32 cellular contexts compared by ENCODE assay signal in genomic region chr13:75785130-75785529, GRCh38.
DNase-seq lines count a peak whose midpoint lies in the region; ATAC-seq, FAIRE-seq and TF ChIP-seq lines count a peak whose summit lies in the region.
"Had no signal": no experiment of that assay in that cellular context is flagged by ENCODE, and none has a peak within 500 bp of the region (broad histone marks: within the 10 kb centered on the region; RNA-seq: fewer than 3 reads in every experiment).

No MANE protein-coding gene starts in this region.

- no peak overlapping the region for H3K4ac ChIP-seq in IMR-90 (ENCODE audit: low read depth, low read length)

- H3K27me3 Mint-ChIP-seq in osteocyte (ENCODE audit: unreplicated experiment): no peaks in the 10 kb centered on the region
- H3K27me3 Mint-ChIP-seq: activated CD4-positive, alpha-beta memory T cell treated with anti-CD3 and anti-CD28 coated beads, Interleukin-2, amount 10 ng/mL, durations not matched to agents 7 days and 5 days had no signal

- H3K9me1 ChIP-seq in IMR-90 (ENCODE audit: insufficient read depth, low read length): peaks cover 16% of the 10 kb centered on the region

- no peak for TF ChIP-seq RAD21 in A549 (conservative IDR thresholded peaks at IDR 0.05 in 1 of 2, IDR thresholded peaks at IDR 0.05 in 1 of 2)
- no peak for TF ChIP-seq RAD21 in IMR-90 (IDR thresholded peaks at IDR 0.05; ENCODE audit: low read length)

- H2BK20ac ChIP-seq in IMR-90 (ENCODE audit: low read depth, low read length): no peak overlapping the region

- H3K27ac Mint-ChIP-seq in osteocyte (ENCODE audit: unreplicated experiment): peak overlapping the region; percentile 24
- H3K27ac Mint-ChIP-seq: activated CD4-positive, alpha-beta memory T cell treated with anti-CD3 and anti-CD28 coated beads, Interleukin-2, amount 10 ng/mL, durations not matched to agents 7 days and 5 days; activated T-helper 1 cell treated with anti-CD3 and anti-CD28 coated beads, Interleukin-12 subunit alpha, Interleukin-12 subunit beta, Interleukin-2, Interleukin-4 antibody, amounts not matched to agents 30 ng/mL and 10 ng/mL and 1 ng/mL, durations not matched to agents 14 hours and 24 hours and 36 hours; natural killer cell had no signal

- TF ChIP-seq EP300 in A549 (IDR thresholded peaks at IDR 0.05): no peak

- CTCF ChIA-PET in A549 (lab: Yijun Ruan, JAX): no interaction called here
- CTCF ChIA-PET in IMR-90 (lab: Yijun Ruan, JAX): no interaction called here

- peaks cover 25 to 62% of the 10 kb centered on the region in 2 experiments for H3K79me1 ChIP-seq in IMR-90 (ENCODE audit: low read depth in 1 of 2, low read length in 2 of 2)

- TF ChIP-seq POLR2A in A549 (IDR thresholded peaks at IDR 0.05; ENCODE audit: low read length) (no peak), IMR-90 (IDR thresholded peaks at IDR 0.05; ENCODE audit: low read depth, low read length) (no peak), vagina (IDR thresholded peaks at IDR 0.05) (no peak)

- no peak overlapping the region for H3K18ac ChIP-seq in IMR-90 (ENCODE audit: low read depth, low read length)

- H3K9ac ChIP-seq in IMR-90 (ENCODE audit: low read depth, low read length): no peak overlapping the region

- H3K4me1 Mint-ChIP-seq in osteocyte (ENCODE audit: unreplicated experiment): peaks cover 21% of the 10 kb centered on the region
- H3K4me1 Mint-ChIP-seq: activated CD4-positive, alpha-beta memory T cell treated with anti-CD3 and anti-CD28 coated beads, Interleukin-2, amount 10 ng/mL, durations not matched to agents 7 days and 5 days; H9; natural killer cell had no signal

- ATAC-seq in A549 (no peak), IMR-90 (ENCODE audit: low read depth) (no peak), HG03039 (IDR thresholded peaks at IDR 0.05; ENCODE audit: unreplicated experiment) (no peak), GM21825 (IDR thresholded peaks at IDR 0.05; ENCODE audit: unreplicated experiment) (no peak)
- ATAC-seq: lower lobe of right lung, mucosa of descending colon, natural killer cell, Panc1, upper lobe of right lung had no signal

- intact Hi-C loops in IMR-90 (cut with micrococcal nuclease): no loop called here
- intact Hi-C loops in vagina (cut with DNase I): no loop called here

- dilution Hi-C loops in IMR-90 (cut with HindIII; ENCODE audit: low sequenced_read_pairs, unreplicated experiment): no loop called here

- H4K20me1 ChIP-seq in IMR-90 (ENCODE audit: insufficient read depth, low read length): peaks cover 60% of the 10 kb centered on the region; the same call in 1 of the 2 replicates

- H3K23ac ChIP-seq in IMR-90 (ENCODE audit: low read depth, low read length): no peak overlapping the region

- 0 out of 3 replicates have a peak, but pooled peaks cover 4% of the 10 kb centered on the region for H3K9me3 ChIP-seq in A549
- peaks cover 3% of the 10 kb centered on the region; the same call in 1 of the 2 replicates for H3K9me3 ChIP-seq in IMR-90 (ENCODE audit: control insufficient read depth, insufficient read depth, low read length)
- H3K9me3 ChIP-seq in vagina: no peaks in the 10 kb centered on the region
- H3K9me3 ChIP-seq: adrenal gland, suprapubic skin, upper lobe of right lung had no signal

- H3K27me3 ChIP-seq in IMR-90 (ENCODE audit: control insufficient read depth, insufficient read depth, low read length) (no peaks in the 10 kb centered on the region), vagina (no peaks in the 10 kb centered on the region)
- H3K27me3 ChIP-seq: adrenal gland, suprapubic skin, upper lobe of right lung had no signal

- in situ Hi-C loops in IMR-90 (cut with MboI; ENCODE audit: low sequenced_read_pairs): no loop called here

- POLR2A ChIA-PET in A549 (lab: Yijun Ruan, JAX) (no interaction called here), IMR-90 (lab: Charles Lee; ENCODE audit: unreplicated experiment) (no interaction called here)

- H3K27ac ChIP-seq in A549 (no peak overlapping the region), IMR-90 (ENCODE audit: insufficient read depth, low read length) (no peak overlapping the region), vagina (no peak overlapping the region)
- H3K27ac ChIP-seq: adrenal gland, lower lobe of right lung, suprapubic skin, upper lobe of right lung had no signal

- DNase-seq in A549 (ENCODE audit: low read depth in 1 of 2, low spot score in 1 of 2) (no peak), IMR-90 (peak; percentile 54), choroid plexus epithelial cell (ENCODE audit: low read depth) (peak; percentile 50), osteocyte (ENCODE audit: extremely low spot score, unreplicated experiment) (no peak), vagina (ENCODE audit: extremely low spot score in 2 of 2) (no peak)
- DNase-seq: activated CD4-positive, alpha-beta memory T cell treated with anti-CD3 and anti-CD28 coated beads, Interleukin-2, amount 10 ng/mL, durations not matched to agents 7 days and 5 days; activated CD4-positive, alpha-beta T cell treated with anti-CD3 and anti-CD28 coated beads for 1 hour; activated CD8-positive, alpha-beta memory T cell treated with anti-CD3 and anti-CD28 coated beads, Interleukin-2, amount 50 U/mL, for 4 hours; activated naive CD4-positive, alpha-beta T cell treated with Interleukin-2 at 50 U/mL for 16 hours; adrenal gland; DMS 273 treated with DMSO at 0.1 percent for 48 hours; effector CD4-positive, alpha-beta T cell; H9; head of caudate nucleus; Kasumi-1; lower lobe of right lung; mucosa of descending colon; MV-4-11; natural killer cell; NCI-H1436; NCI-H2081 treated with DMSO at 0.1 percent for 48 hours; NCI-H345; nucleus accumbens; Right ventricle myocardium superior; stimulated activated naive CD4-positive, alpha-beta T cell; upper lobe of right lung had no signal

- no peak overlapping the region for H4K5ac ChIP-seq in IMR-90 (ENCODE audit: low read depth, low read length)

- no peak overlapping the region for H3K4me3 Mint-ChIP-seq in osteocyte (ENCODE audit: unreplicated experiment)
- H3K4me3 Mint-ChIP-seq: activated CD4-positive, alpha-beta memory T cell treated with anti-CD3 and anti-CD28 coated beads, Interleukin-2, amount 10 ng/mL, durations not matched to agents 7 days and 5 days; activated T-helper 1 cell treated with anti-CD3 and anti-CD28 coated beads, Interleukin-12 subunit alpha, Interleukin-12 subunit beta, Interleukin-2, Interleukin-4 antibody, amounts not matched to agents 30 ng/mL and 10 ng/mL and 1 ng/mL, durations not matched to agents 14 hours and 24 hours and 36 hours; H9; natural killer cell had no signal

- no peak overlapping the region for H3K14ac ChIP-seq in IMR-90 (replicated peaks; ENCODE audit: low read depth, low read length)

- H3K36me3 ChIP-seq in IMR-90 (ENCODE audit: control insufficient read depth, insufficient read depth, low read length) (no peaks in the 10 kb centered on the region), vagina (no peaks in the 10 kb centered on the region)
- H3K36me3 ChIP-seq: adrenal gland, lower lobe of right lung, suprapubic skin, upper lobe of right lung had no signal

- H2AFZ ChIP-seq in IMR-90 (replicated peaks; ENCODE audit: low read length, poor library complexity): no peak overlapping the region

- no peak overlapping the region for H2BK120ac ChIP-seq in IMR-90 (ENCODE audit: low read depth, low read length)

- FAIRE-seq in A549 (lab: Jason Lieb, UNC): no peak
- FAIRE-seq: keratinocyte had no signal

- peaks cover 69% of the 10 kb centered on the region for H3K4me1 ChIP-seq in A549
- H3K4me1 ChIP-seq in IMR-90 (ENCODE audit: control insufficient read depth, insufficient read depth, low read length): peaks cover 17% of the 10 kb centered on the region
- no peaks in the 10 kb centered on the region for H3K4me1 ChIP-seq in vagina

- H3K4me2 ChIP-seq in A549: peak overlapping the region; percentile 46; the same call in 2 of the 3 replicates
- H3K4me2 ChIP-seq in IMR-90 (ENCODE audit: low read depth, low read length): no peak overlapping the region

- TF ChIP-seq CTCF in A549 (IDR thresholded peaks at IDR 0.05) (no peak), IMR-90 (conservative IDR thresholded peaks at IDR 0.05; ENCODE audit: low read depth, low read length) (no peak), choroid plexus epithelial cell (conservative IDR thresholded peaks at IDR 0.05; ENCODE audit: low read depth, low read length) (no peak), osteocyte (IDR thresholded peaks at IDR 0.05) (no peak), vagina (IDR thresholded peaks at IDR 0.05) (no peak)

- H3K36me3 Mint-ChIP-seq in osteocyte (ENCODE audit: unreplicated experiment): peaks cover 12% of the 10 kb centered on the region
- H3K36me3 Mint-ChIP-seq: natural killer cell had no signal

- peaks cover 5% of the 10 kb centered on the region for H3K9me3 Mint-ChIP-seq in osteocyte (ENCODE audit: unreplicated experiment)

- H2AK5ac ChIP-seq in IMR-90 (ENCODE audit: low read depth, low read length): no peak overlapping the region

- peak overlapping the region; percentile 74 for H2BK5ac ChIP-seq in IMR-90 (ENCODE audit: low read depth, low read length, poor library complexity, severe bottlenecking)

- H3K4me3 ChIP-seq in A549 (no peak overlapping the region), IMR-90 (ENCODE audit: insufficient read depth, low read depth, low read length) (no peak overlapping the region), choroid plexus epithelial cell (ENCODE audit: low read depth, low read length) (no peak overlapping the region), vagina (no peak overlapping the region)
- H3K4me3 ChIP-seq: adrenal gland, lower lobe of right lung, mucosa of descending colon, suprapubic skin, upper lobe of right lung had no signal

- no TSS peak for BruUV-seq in IMR-90 (replicated peaks; lab: Mats Ljungman, UMichigan)

- H2AK9ac ChIP-seq in IMR-90 (replicated peaks; ENCODE audit: low read depth, low read length, poor library complexity): no peak overlapping the region

- H4K91ac ChIP-seq in IMR-90 (ENCODE audit: insufficient read depth, low read depth, low read length): no peak overlapping the region

- no peak overlapping the region for H3K56ac ChIP-seq in IMR-90 (ENCODE audit: extremely low read depth, insufficient read depth, low read length)

- no peak overlapping the region for H2BK15ac ChIP-seq in IMR-90 (ENCODE audit: low read depth, low read length)

- H4K8ac ChIP-seq in IMR-90 (ENCODE audit: low read depth in 2 of 2, low read length in 2 of 2): no peak overlapping the region

TF ChIP-seq in A549, 52 proteins besides CTCF, POLR2A, EP300 and RAD21 (continues in another document):
- 0 out of 4 replicates have a peak, but pooled peaks of 1 of the 2 experiments have one; percentile 38 for TF ChIP-seq CEBPB (IDR thresholded peaks at IDR 0.05)

TF ChIP-seq in IMR-90, 13 proteins besides CTCF, POLR2A, EP300 and RAD21:
- TF ChIP-seq BHLHE40 (IDR thresholded peaks at IDR 0.05; ENCODE audit: low read depth, low read length) (no peak), CEBPB (IDR thresholded peaks at IDR 0.05; ENCODE audit: low read depth, low read length) (peak; percentile 72), FOS (IDR thresholded peaks at IDR 0.05; ENCODE audit: low read depth, low read length) (peak; percentile 29; the same call in 1 of the 2 replicates)

Comparison
In these comparisons a context has a peak if more than half of its experiments do, and no peak if none do; other contexts are left out.
1. DNase-seq: peak in IMR-90 (single experiment) and choroid plexus epithelial cell (single experiment); none in A549 (0 of 2), osteocyte (single experiment) and vagina (0 of 2).